In genomic region chr9:128787583-128788156, GRCh38 we compare ENCODE assay signal across 8 cellular contexts. TPM values are rescaled to one million over a fixed set of nuclear protein-coding genes. Genes with fewer than 3 reads are reported as not detected.
A peak's percentile ranks its signal among the peaks of the same experiment; 100 is the strongest.
DNase-seq lines count a peak whose midpoint lies in the region; ATAC-seq and TF ChIP-seq lines count a peak whose summit lies in the region.

No MANE protein-coding gene starts in this region.

- ATAC-seq in HG02870 (IDR thresholded peaks at IDR 0.05; ENCODE audit: unreplicated experiment), result no peak
- ATAC-seq in HG03378 (IDR thresholded peaks at IDR 0.05; ENCODE audit: unreplicated experiment), result no peak
- no peak for ATAC-seq in GM19455 (IDR thresholded peaks at IDR 0.05; ENCODE audit: unreplicated experiment)

- no peak overlapping the region for H2AFZ ChIP-seq in OCI-LY3 (ENCODE audit: low read depth, low read length)

- intact Hi-C loops in dorsolateral prefrontal cortex (cut with DNase I), result loop anchor here (2.0 to 5.0 kb wide), 4 partner anchors 15 to 250 kb away; partner anchors contain the start of genes MIGA2 (in 1 of the 2) and ZER1 (in 1 of the 2)

- DNase-seq in EL (peak; percentile 12), dorsolateral prefrontal cortex (no peak), KG1 (lab: John Stamatoyannopoulos, UW) (no peak)

- peak overlapping the region; percentile 94 for H3K4me2 ChIP-seq in OCI-LY3 (ENCODE audit: low read length)

- no peaks in the 10 kb centered on the region for H4K20me1 ChIP-seq in OCI-LY3 (ENCODE audit: insufficient read depth, low read length)

- peaks cover 7% of the 10 kb centered on the region for H3K36me3 ChIP-seq in OCI-LY3 (replicated peaks; ENCODE audit: low read depth, low read length)
- H3K36me3 ChIP-seq in mucosa of stomach (ENCODE audit: control insufficient read depth, insufficient read depth, low read length), result no peaks in the 10 kb centered on the region

- H3K9ac ChIP-seq in OCI-LY3 (ENCODE audit: low read length) (peak overlapping the region; percentile 80), mucosa of stomach (ENCODE audit: low read length) (peak overlapping the region; percentile 80)

- no peaks in the 10 kb centered on the region for H3K27me3 ChIP-seq in OCI-LY3 (ENCODE audit: low read depth, low read length)
- no peaks in the 10 kb centered on the region for H3K27me3 ChIP-seq in dorsolateral prefrontal cortex
- H3K27me3 ChIP-seq in mucosa of stomach (ENCODE audit: control insufficient read depth, insufficient read depth, low read length), result no peaks in the 10 kb centered on the region

- H3K27ac ChIP-seq in OCI-LY3 (ENCODE audit: low read length), result peak overlapping the region; percentile 25; the same call in 1 of the 2 replicates
- H3K27ac ChIP-seq in dorsolateral prefrontal cortex, result peak overlapping the region; percentile 66 to 97 (median 91)

- peaks cover 16% of the 10 kb centered on the region for H3K79me2 ChIP-seq in OCI-LY3 (ENCODE audit: low read length)

- H3K4me1 ChIP-seq in OCI-LY3 (ENCODE audit: low read length) (peaks cover 21% of the 10 kb centered on the region), mucosa of stomach (ENCODE audit: control insufficient read depth, insufficient read depth, low read length) (peaks cover 13% of the 10 kb centered on the region)

- H3K9me3 ChIP-seq in OCI-LY3 (ENCODE audit: insufficient read depth, low read length) (no peaks in the 10 kb centered on the region), mucosa of stomach (ENCODE audit: control insufficient read depth, low read length) (no peaks in the 10 kb centered on the region)

- H3K4me3 ChIP-seq in OCI-LY3 (ENCODE audit: low read length) (peak overlapping the region; percentile 92), dorsolateral prefrontal cortex (peak overlapping the region; percentile 57 to 100 (median 98)), mucosa of stomach (ENCODE audit: low read length) (peak overlapping the region; percentile 45)

- TF ChIP-seq CTCF in OCI-LY3 (IDR thresholded peaks at IDR 0.05; ENCODE audit: low read depth, low read length) (no peak), dorsolateral prefrontal cortex (IDR thresholded peaks at IDR 0.05 in 54 of 56, conservative IDR thresholded peaks at IDR 0.05 in 2 of 56; ENCODE audit: low read depth in 1 of 56, partially characterized antibody in 56 of 56) (no peak)

RNA-seq across cellular contexts. Expression of gene TBC1D13, which starts 0.6 kb away (rescaled TPM):
- total RNA-seq in dorsolateral prefrontal cortex, result 10 to 100 TPM; 32.1 to 59.0 (median 40.5) TPM

RNA-seq across cellular contexts. Expression of gene ZER1, which starts 15.9 kb away (rescaled TPM):
- total RNA-seq in dorsolateral prefrontal cortex, result 100 to 1,000 TPM in 117 of 120 experiments, 10 to 100 TPM in 3; 87.6 to 198 (median 135) TPM

RNA-seq across cellular contexts. Expression of gene ENDOG, which starts 30.6 kb away (rescaled TPM):
- total RNA-seq in dorsolateral prefrontal cortex, result 10 to 100 TPM; 20.4 to 57.3 (median 35.8) TPM

RNA-seq across cellular contexts. Expression of gene SPOUT1, which starts 41.9 kb away (rescaled TPM):
- total RNA-seq in dorsolateral prefrontal cortex, result 10 to 100 TPM; 26.9 to 97.3 (median 42.1) TPM

Comparison
In these comparisons a context has a peak if more than half of its experiments do, and no peak if none do; other contexts are left out.
1. H3K4me3 ChIP-seq: peak in every context shown above with its lines; median percentile 98 in dorsolateral prefrontal cortex; 92 in OCI-LY3; 45 in mucosa of stomach.